ENCODE assay signal across 1 cellular context in the genomic region with DNA sequence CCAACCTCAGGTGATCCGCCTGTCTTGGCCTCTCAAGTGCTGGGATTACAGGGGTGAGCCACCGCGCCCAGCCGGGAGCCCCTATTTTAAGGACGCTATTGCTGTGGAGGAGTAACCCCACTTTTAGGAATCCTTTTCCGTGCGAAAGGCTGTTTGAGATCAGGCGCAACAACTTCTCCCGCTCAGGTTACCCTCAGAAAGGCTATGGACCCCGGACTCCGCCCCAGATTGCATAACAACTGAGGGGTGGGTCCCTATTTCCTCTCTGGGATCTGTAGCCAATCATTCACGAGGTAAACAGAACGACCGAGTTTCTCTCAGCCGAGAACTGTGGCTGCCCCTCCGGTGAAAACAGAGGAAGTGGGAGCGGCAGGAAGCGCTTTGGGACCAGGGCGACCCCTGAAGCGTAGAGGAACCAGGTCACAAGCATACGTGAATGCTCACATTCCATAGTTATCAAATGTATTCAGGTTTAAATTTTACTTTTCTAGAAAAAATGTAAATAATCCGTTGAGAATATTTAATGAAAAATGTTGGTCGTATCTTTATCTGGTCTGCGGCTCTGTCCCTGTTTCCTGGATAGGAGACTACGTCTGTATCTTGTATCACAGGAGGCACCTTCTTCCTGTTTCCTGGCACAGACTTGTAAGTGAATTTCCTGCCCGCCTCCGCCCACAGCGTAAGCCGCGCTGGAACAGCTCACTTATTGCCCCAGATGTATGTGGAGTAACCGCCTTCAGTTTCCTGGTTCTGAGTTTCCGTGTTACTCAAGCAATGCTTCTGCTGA.
TF ChIP-seq lines count a peak whose summit lies in the region.

No MANE protein-coding gene starts in this region.

TF ChIP-seq in SK-N-SH, 30 proteins besides CTCF, POLR2A, EP300 and RAD21 (continued from another document):
- 0 out of 2 replicates have a peak, but pooled peaks have one; percentile 13 for TF ChIP-seq MXI1 (IDR thresholded peaks at IDR 0.05; ENCODE audit: low read depth, low read length)
- no peak for TF ChIP-seq MEF2A (IDR thresholded peaks at IDR 0.05; ENCODE audit: borderline replicate concordance, low read depth)
- no peak for TF ChIP-seq TEAD4 (IDR thresholded peaks at IDR 0.05; ENCODE audit: borderline replicate concordance, insufficient read depth)
- TF ChIP-seq RFX5 (IDR thresholded peaks at IDR 0.05; ENCODE audit: low read length), result no peak
- no peak for TF ChIP-seq TCF12 (IDR thresholded peaks at IDR 0.05)
- peak; percentile 72; the same call in 1 of the 2 replicates for TF ChIP-seq ELF1 (IDR thresholded peaks at IDR 0.05)
- peak; percentile 60 for TF ChIP-seq GABPA (IDR thresholded peaks at IDR 0.05; ENCODE audit: low read depth)
- TF ChIP-seq, protein P1, sequence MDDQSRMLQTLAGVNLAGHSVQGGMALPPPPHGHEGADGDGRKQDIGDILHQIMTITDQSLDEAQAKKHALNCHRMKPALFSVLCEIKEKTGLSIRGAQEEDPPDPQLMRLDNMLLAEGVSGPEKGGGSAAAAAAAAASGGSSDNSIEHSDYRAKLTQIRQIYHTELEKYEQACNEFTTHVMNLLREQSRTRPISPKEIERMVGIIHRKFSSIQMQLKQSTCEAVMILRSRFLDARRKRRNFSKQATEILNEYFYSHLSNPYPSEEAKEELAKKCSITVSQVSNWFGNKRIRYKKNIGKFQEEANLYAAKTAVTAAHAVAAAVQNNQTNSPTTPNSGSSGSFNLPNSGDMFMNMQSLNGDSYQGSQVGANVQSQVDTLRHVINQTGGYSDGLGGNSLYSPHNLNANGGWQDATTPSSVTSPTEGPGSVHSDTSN (IDR thresholded peaks at IDR 0.05), result no peak
- TF ChIP-seq, protein P2, sequence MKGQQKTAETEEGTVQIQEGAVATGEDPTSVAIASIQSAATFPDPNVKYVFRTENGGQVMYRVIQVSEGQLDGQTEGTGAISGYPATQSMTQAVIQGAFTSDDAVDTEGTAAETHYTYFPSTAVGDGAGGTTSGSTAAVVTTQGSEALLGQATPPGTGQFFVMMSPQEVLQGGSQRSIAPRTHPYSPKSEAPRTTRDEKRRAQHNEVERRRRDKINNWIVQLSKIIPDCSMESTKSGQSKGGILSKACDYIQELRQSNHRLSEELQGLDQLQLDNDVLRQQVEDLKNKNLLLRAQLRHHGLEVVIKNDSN (IDR thresholded peaks at IDR 0.05; ENCODE audit: borderline replicate concordance, low read depth), result no peak
- TF ChIP-seq POLR2AphosphoS5 (IDR thresholded peaks at IDR 0.05; ENCODE audit: low read depth, low read length), result no peak
- TF ChIP-seq, protein P3, sequence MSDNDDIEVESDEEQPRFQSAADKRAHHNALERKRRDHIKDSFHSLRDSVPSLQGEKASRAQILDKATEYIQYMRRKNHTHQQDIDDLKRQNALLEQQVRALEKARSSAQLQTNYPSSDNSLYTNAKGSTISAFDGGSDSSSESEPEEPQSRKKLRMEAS (IDR thresholded peaks at IDR 0.05; ENCODE audit: low read depth), result 0 out of 2 replicates have a peak, but pooled peaks have one; percentile 12
- TF ChIP-seq TAF1 (IDR thresholded peaks at IDR 0.05; ENCODE audit: borderline replicate concordance, low read depth, low read length), result peak; percentile 39
- no peak for TF ChIP-seq SMC3 (IDR thresholded peaks at IDR 0.05; ENCODE audit: low read depth, low read length)
